9 cellular contexts compared by ENCODE assay signal in the genomic region with DNA sequence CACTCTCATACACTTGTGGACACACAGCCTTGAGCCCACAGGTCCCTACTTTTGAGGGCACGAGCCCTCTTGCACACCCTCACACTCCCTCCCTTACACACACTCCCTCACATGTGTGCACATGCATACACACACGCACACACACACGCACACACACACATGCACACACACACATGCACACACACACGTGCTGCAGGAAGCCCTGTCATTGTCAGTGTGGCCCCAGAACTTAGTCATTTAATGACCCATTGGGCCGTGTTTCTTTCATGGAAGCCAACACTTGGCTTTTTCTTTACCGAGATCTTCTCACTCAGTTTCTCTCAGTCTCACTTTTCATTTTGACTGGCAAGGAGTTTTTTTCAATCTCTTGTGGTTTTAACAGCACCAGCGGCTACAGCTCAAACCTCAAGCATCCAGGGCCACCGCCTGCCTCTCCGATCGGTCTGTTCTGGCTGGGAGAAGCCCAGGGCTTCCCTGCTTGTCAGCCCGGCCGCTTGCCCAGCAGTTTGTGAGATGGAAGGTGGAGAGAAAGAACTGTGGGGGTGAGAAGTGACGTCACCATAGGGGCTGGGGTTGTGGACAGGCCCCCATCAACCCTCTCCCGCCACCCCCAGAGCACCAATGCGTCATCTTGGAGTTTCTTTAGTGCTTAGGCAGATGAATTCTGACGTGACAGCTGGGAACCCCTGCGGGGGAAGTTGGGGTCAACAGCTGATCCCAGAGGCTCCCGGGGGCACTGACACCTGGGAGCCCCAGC. TPM values are rescaled to one million over a fixed set of nuclear protein-coding genes. Genes with fewer than 3 reads are reported as not detected.
DNase-seq lines count a peak whose midpoint lies in the region; ATAC-seq and TF ChIP-seq lines count a peak whose summit lies in the region.
"Had no signal": no experiment of that assay in that cellular context is flagged by ENCODE, and none has a peak within 500 bp of the region (broad histone marks: within the 10 kb centered on the region; RNA-seq: fewer than 3 reads in every experiment).

No MANE protein-coding gene starts in this region.

- peaks cover 71% of the 10 kb centered on the region for H3K4me1 ChIP-seq in KMS-11 (ENCODE audit: low read depth, poor library complexity, severe bottlenecking)

- DNase-seq in AG09309 (ENCODE audit: low read depth) (peak; percentile 25), astrocyte of the hippocampus (ENCODE audit: low read depth, low spot score) (peak; percentile 89), NCI-H1436 treated with DMSO at 0.1 percent for 48 hours (lab: John Stamatoyannopoulos, UW) (no peak), SK-N-DZ (ENCODE audit: low spot score) (no peak), nucleus accumbens (lab: John Stamatoyannopoulos, UW) (no peak)

- H3K4me2 ChIP-seq in KMS-11: peak overlapping the region; percentile 89

- no peaks in the 10 kb centered on the region for H3K36me3 ChIP-seq in KMS-11 (ENCODE audit: insufficient read depth)

- H3K9ac ChIP-seq in KMS-11: peak overlapping the region; percentile 37; the same call in 1 of the 2 replicates

- TF ChIP-seq CTCF in AG09309 (IDR thresholded peaks at IDR 0.05; ENCODE audit: control insufficient read depth, insufficient read depth, low read depth, low read length, missing control alignments) (no peak), KMS-11 (conservative IDR thresholded peaks at IDR 0.05; ENCODE audit: low read depth, low read length) (no peak)

- peak; percentile 46 for ATAC-seq in GM19455 (IDR thresholded peaks at IDR 0.05; ENCODE audit: unreplicated experiment)
- no peak for ATAC-seq in GM21526 (IDR thresholded peaks at IDR 0.05; ENCODE audit: low FRiP score, unreplicated experiment)

- no peaks in the 10 kb centered on the region for H3K79me2 ChIP-seq in KMS-11 (ENCODE audit: insufficient read depth, low read depth)

- H3K4me3 ChIP-seq in AG09309 (ENCODE audit: control insufficient read depth, low read depth, low read length): no peak overlapping the region
- peak overlapping the region; percentile 28 for H3K4me3 ChIP-seq in KMS-11 (IDR thresholded peaks at IDR 0.05; ENCODE audit: insufficient read depth, low read depth, low read length)

- no peaks in the 10 kb centered on the region; the same call in 1 of the 2 replicates for H3K27me3 ChIP-seq in KMS-11 (ENCODE audit: insufficient read depth, low read depth)

- H3K27ac ChIP-seq in KMS-11: peak overlapping the region; percentile 31
- H3K27ac ChIP-seq: C4-2B had no signal

- peak overlapping the region; percentile 58; the same call in 1 of the 2 replicates for H2AFZ ChIP-seq in KMS-11 (ENCODE audit: low read depth)

- H4K20me1 ChIP-seq in KMS-11 (ENCODE audit: insufficient read depth): no peaks in the 10 kb centered on the region

RNA-seq across cellular contexts. Expression of gene TNFRSF8, which starts 15.8 kb away (rescaled TPM):
- polyA plus RNA-seq in SK-N-DZ (2014; cell fraction: cytosol; rRNA removed): 0.07 and 0.14 TPM in 2 replicates
- polyA plus RNA-seq in SK-N-DZ (2014; cell fraction: nucleus; rRNA removed): not detected in 2 replicates

RNA-seq across cellular contexts. Expression of gene MIIP, which starts 28.0 kb away (rescaled TPM):
- polyA plus RNA-seq in SK-N-DZ (2014; cell fraction: cytosol; rRNA removed): 61.1 and 74.3 TPM in 2 replicates
- polyA plus RNA-seq in SK-N-DZ (2014; cell fraction: nucleus; rRNA removed): 371 and 472 TPM in 2 replicates

Comparison
In these comparisons a context has a peak if more than half of its experiments do, and no peak if none do; other contexts are left out.
1. DNase-seq: peak in AG09309 (single experiment) and astrocyte of the hippocampus (single experiment); none in NCI-H1436 treated with DMSO at 0.1 percent for 48 hours (single experiment), SK-N-DZ (single experiment) and nucleus accumbens (0 of 56).